In the genomic region with DNA sequence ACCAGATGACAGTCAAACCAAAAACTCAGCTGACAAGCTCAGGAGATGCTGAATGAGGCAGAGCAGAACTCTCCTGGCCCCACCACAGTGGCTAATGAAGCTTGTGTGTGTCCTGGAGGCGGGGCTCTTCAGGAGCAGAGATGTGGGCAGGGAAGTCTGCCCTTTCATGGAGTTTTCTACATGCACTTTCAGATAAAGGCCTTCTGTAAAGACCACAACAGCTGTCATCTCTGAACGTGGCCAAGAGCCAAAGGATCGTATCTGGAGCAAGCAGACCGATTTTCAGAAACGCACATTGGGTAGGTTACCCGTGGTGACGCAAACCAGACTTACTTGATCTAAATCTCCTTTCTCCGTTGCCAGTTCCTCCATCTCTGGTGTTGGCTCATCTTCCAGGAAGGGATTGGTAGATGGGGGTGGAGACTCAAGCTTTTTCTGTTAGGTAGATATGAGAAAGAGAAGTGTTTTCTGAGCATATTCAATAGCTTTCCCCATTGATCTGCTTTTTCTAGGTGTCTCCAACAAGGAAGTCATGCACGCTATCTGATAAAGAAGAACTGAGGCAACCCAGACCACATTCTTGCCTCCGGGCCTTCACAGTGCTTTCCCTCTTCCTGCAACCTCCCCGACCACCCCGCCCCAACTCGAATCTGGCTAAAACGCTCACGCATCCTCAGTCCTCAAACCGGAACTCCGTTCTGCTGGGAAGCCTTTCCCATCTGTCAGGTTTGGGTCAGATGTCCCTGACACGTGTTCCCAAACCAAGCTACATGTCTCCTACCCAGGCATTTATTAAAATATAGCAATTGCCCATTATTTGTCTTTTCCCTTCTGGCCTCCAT, we compare ENCODE assay signal across 10 cellular contexts.
DNase-seq lines count a peak whose midpoint lies in the region; ATAC-seq and TF ChIP-seq lines count a peak whose summit lies in the region.
"Had no signal": no experiment of that assay in that cellular context is flagged by ENCODE, and none has a peak within 500 bp of the region (broad histone marks: within the 10 kb centered on the region; RNA-seq: fewer than 3 reads in every experiment).

No MANE protein-coding gene starts in this region.

- H3K36me3 Mint-ChIP-seq in HFFc6 (ENCODE audit: low read depth) = peaks cover 38% of the 10 kb centered on the region

- H3K4me3 ChIP-seq in stomach = no peak overlapping the region

- intact Hi-C loops in stomach (cut with DNase I; ENCODE audit: low total_unique reads) = no loop called here

- peaks cover 0 to 40% (median 14%) of the 10 kb centered on the region in 4 donors for H3K4me1 ChIP-seq in stomach

- no peak for TF ChIP-seq CTCF in HFFc6 (IDR thresholded peaks at IDR 0.05)
- no peak for TF ChIP-seq CTCF in stomach (IDR thresholded peaks at IDR 0.05)

- H3K27ac Mint-ChIP-seq in HFFc6 = peak overlapping the region; percentile 93

- no peaks in the 10 kb centered on the region for H3K9me3 ChIP-seq in stomach

- no peak for DNase-seq in HFFc6
- DNase-seq in UCSD-AML1 (lab: John Stamatoyannopoulos, UW; ENCODE audit: unreplicated experiment) = peak; percentile 28
- peak; percentile 55 for DNase-seq in inferior parietal cortex (ENCODE audit: extremely low spot score)
- no peak for DNase-seq in stomach
- no peak for DNase-seq in NCI-H2107 treated with DMSO at 0.1 percent for 48 hours (lab: John Stamatoyannopoulos, UW; ENCODE audit: unreplicated experiment)
- no peak for DNase-seq in midbrain (lab: John Stamatoyannopoulos, UW)
- DNase-seq in NAMALWA (ENCODE audit: low spot score) = no peak
- DNase-seq: DND-41, NCI-H510A had no signal

- H3K4me3 Mint-ChIP-seq in HFFc6 = peak overlapping the region; percentile 63; the same call in 1 of the 2 replicates

- TF ChIP-seq POLR2A in stomach (IDR thresholded peaks at IDR 0.05) = no peak

- 77 to 83% (median 80%) methylated on average over 18 of the region's 18 CpGs for WGBS in stomach, 5 donors

- peaks cover 4% of the 10 kb centered on the region; the same call in 1 of the 2 replicates for H3K27me3 Mint-ChIP-seq in HFFc6 (ENCODE audit: insufficient read depth)

- H3K27ac ChIP-seq in stomach = peak overlapping the region in 4 of 5 donors; percentile 59 to 70 (median 61)

- TF ChIP-seq EP300 in stomach (IDR thresholded peaks at IDR 0.05) = peak; percentile 18

- no peak for ATAC-seq in HG03135 (IDR thresholded peaks at IDR 0.05; ENCODE audit: unreplicated experiment)

- H3K36me3 ChIP-seq in stomach = peaks cover 13 to 62% (median 56%) of the 10 kb centered on the region in 4 donors

- peaks cover 60% of the 10 kb centered on the region for H3K4me1 Mint-ChIP-seq in HFFc6 (ENCODE audit: low read depth)

- no peaks in the 10 kb centered on the region for H3K9me3 Mint-ChIP-seq in HFFc6

- no peaks in the 10 kb centered on the region for H3K27me3 ChIP-seq in stomach

Comparison
In these comparisons a context has a peak if more than half of its experiments do, and no peak if none do; other contexts are left out.
1. DNase-seq: peak in UCSD-AML1 (single experiment) and inferior parietal cortex (single experiment); none in HFFc6 (single experiment), stomach (single experiment), NCI-H2107 treated with DMSO at 0.1 percent for 48 hours (single experiment), midbrain (single experiment) and NAMALWA (single experiment).